ENCODE assay signal across 22 cellular contexts in the genomic region with DNA sequence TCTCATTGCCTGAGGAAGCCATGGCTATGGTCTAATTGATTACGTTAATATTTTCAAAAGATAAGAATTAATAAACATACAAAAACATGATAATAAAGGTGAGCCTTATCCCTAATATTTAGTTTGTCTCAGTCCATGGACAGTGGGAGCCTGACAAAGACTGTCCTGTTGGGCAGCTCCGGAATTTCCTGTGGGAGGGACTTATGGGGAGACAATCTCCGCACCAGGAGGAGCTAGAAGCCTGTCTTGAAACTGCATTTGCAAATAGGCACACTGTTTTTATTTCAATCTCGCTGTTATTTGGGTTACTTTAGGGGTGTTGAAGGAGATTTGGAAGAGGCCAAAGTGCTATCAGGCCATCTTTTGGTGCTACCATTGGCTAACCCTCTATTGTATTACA. TPM values are rescaled to one million over a fixed set of nuclear protein-coding genes. Genes with fewer than 3 reads are reported as not detected.
DNase-seq lines count a peak whose midpoint lies in the region; ATAC-seq and TF ChIP-seq lines count a peak whose summit lies in the region.
"Had no signal": no experiment of that assay in that cellular context is flagged by ENCODE, and none has a peak within 500 bp of the region (broad histone marks: within the 10 kb centered on the region; RNA-seq: fewer than 3 reads in every experiment).

No MANE protein-coding gene starts in this region.

- H2AFZ ChIP-seq in H9 (ENCODE audit: low read length), result peak overlapping the region; percentile 99
- H2AFZ ChIP-seq in neural progenitor cell (replicated peaks), result peak overlapping the region; percentile 87

- H2BK12ac ChIP-seq in H9 (ENCODE audit: insufficient read length, low read depth, low read length), result no peak overlapping the region

- H4K5ac ChIP-seq in H9 (ENCODE audit: insufficient read length, low read depth, low read length), result no peak overlapping the region

- H3T11ph ChIP-seq in H9 (ENCODE audit: low read length), result no peak overlapping the region

- peak; percentile 57 for DNase-seq in H9
- DNase-seq in WTC11 (ENCODE audit: low spot score), result peak; percentile 21
- DNase-seq in fibroblast of villous mesenchyme (ENCODE audit: low read depth), result peak; percentile 21
- peak; percentile 34 for DNase-seq in neural progenitor cell (ENCODE audit: low spot score)
- no peak for DNase-seq in pons (ENCODE audit: low spot score)
- DNase-seq in naive thymus-derived CD8-positive, alpha-beta T cell, result no peak
- no peak for DNase-seq in OCI-M2 (lab: John Stamatoyannopoulos, UW; ENCODE audit: unreplicated experiment)
- DNase-seq in NCI-H1436 treated with DMSO at 0.1 percent for 48 hours (lab: John Stamatoyannopoulos, UW), result no peak
- DNase-seq: activated B cell treated with CpG ODN at 0.5 μM for 24 hours; activated CD4-positive, alpha-beta memory T cell treated with anti-CD3 and anti-CD28 coated beads, Interleukin-2, amount 10 ng/mL, durations not matched to agents 7 days and 5 days; activated gamma-delta T cell; CD8-positive, alpha-beta T cell; cortex of kidney; NCI-H2081 treated with DMSO at 0.1 percent for 48 hours; NCI-H446 treated with DMSO at 0.1 percent for 48 hours; occipital lobe; stomach had no signal

- H3K4me3 Mint-ChIP-seq in H9 (no peak overlapping the region), WTC11 (no peak overlapping the region), neural progenitor cell (no peak overlapping the region)
- H3K4me3 Mint-ChIP-seq in naive thymus-derived CD8-positive, alpha-beta T cell, result no peak overlapping the region
- H3K4me3 Mint-ChIP-seq: activated B cell treated with CpG ODN at 0.5 μM for 24 hours; activated CD4-positive, alpha-beta memory T cell treated with anti-CD3 and anti-CD28 coated beads, Interleukin-2, amount 10 ng/mL, durations not matched to agents 7 days and 5 days; CD8-positive, alpha-beta T cell had no signal

- no peak overlapping the region for H4K8ac ChIP-seq in H9 (replicated peaks; ENCODE audit: insufficient read length, low read depth, low read length)

- CTCF ChIA-PET in WTC11 (lab: Charles Lee), result interaction anchor here (1.0 to 1.2 kb wide), 3 partner anchors 15 to 77 kb away, joined by 3 to 4 read pairs (median 3); no protein-coding TSS in a partner anchor

- H3K23me2 ChIP-seq in H9 (ENCODE audit: insufficient read length, low read depth, low read length, poor library complexity, severe bottlenecking), result no peaks in the 10 kb centered on the region

- H3K9me3 ChIP-seq in H9 (ENCODE audit: control insufficient read depth, low read depth, low read length) (no peaks in the 10 kb centered on the region), neural progenitor cell (ENCODE audit: low read depth) (no peaks in the 10 kb centered on the region)
- H3K9me3 ChIP-seq: right atrium auricular region, SJSA1, stomach, tibial nerve had no signal

- WGBS in H9 (ENCODE audit: extremely low coverage, insufficient read length, low lambda C conversion rate), result no CpG with 5 or more reads among the region's 4 CpGs

- H2AK5ac ChIP-seq in H9 (ENCODE audit: insufficient read length, low read length), result no peak overlapping the region

- no peak overlapping the region for H2BK120ac ChIP-seq in H9 (ENCODE audit: low read depth, low read length, poor library complexity, severe bottlenecking)

- no peak overlapping the region for H3K27ac ChIP-seq in H9 (ENCODE audit: insufficient read length, low read depth, low read length)
- no peak overlapping the region for H3K27ac ChIP-seq in neural progenitor cell
- H3K27ac ChIP-seq: right atrium auricular region, SJSA1, stomach, tibial nerve had no signal

- 0 out of 7 replicates have a peak overlapping the region, but pooled peaks of 1 of the 3 experiments have one; percentile 3 for H3K27ac Mint-ChIP-seq in H9
- H3K27ac Mint-ChIP-seq in WTC11, result 0 out of 2 replicates have a peak overlapping the region, but pooled peaks have one; percentile 3
- H3K27ac Mint-ChIP-seq in neural progenitor cell, result no peak overlapping the region
- no peak overlapping the region for H3K27ac Mint-ChIP-seq in naive thymus-derived CD8-positive, alpha-beta T cell
- H3K27ac Mint-ChIP-seq: activated B cell treated with CpG ODN at 0.5 μM for 24 hours; activated CD4-positive, alpha-beta memory T cell treated with anti-CD3 and anti-CD28 coated beads, Interleukin-2, amount 10 ng/mL, durations not matched to agents 7 days and 5 days; CD8-positive, alpha-beta T cell had no signal

- H2BK15ac ChIP-seq in H9 (ENCODE audit: low read depth, low read length), result no peak overlapping the region

- H3F3A ChIP-seq in neural progenitor cell (ENCODE audit: low read depth), result no peaks in the 10 kb centered on the region

- H3K14ac ChIP-seq in H9 (ENCODE audit: insufficient read depth, low read length), result no peak overlapping the region

- POLR2A ChIA-PET in WTC11 (lab: Charles Lee), result no interaction called here
- POLR2A ChIA-PET in naive thymus-derived CD8-positive, alpha-beta T cell (lab: Charles Lee), result no interaction called here

- H3K27me3 Mint-ChIP-seq in H9 (ENCODE audit: low read depth) (no peaks in the 10 kb centered on the region), WTC11 (ENCODE audit: low read depth) (no peaks in the 10 kb centered on the region), neural progenitor cell (ENCODE audit: insufficient read depth, low read depth) (no peaks in the 10 kb centered on the region)
- H3K27me3 Mint-ChIP-seq in naive thymus-derived CD8-positive, alpha-beta T cell, result no peaks in the 10 kb centered on the region

- peak; percentile 95 for ATAC-seq in WTC11
- no peak for ATAC-seq in naive thymus-derived CD8-positive, alpha-beta T cell
- ATAC-seq: CD8-positive, alpha-beta T cell; GM12878 had no signal

- H3K9ac ChIP-seq in H9 (ENCODE audit: extremely low read depth, insufficient read length, low read length), result no peak overlapping the region
- no peak overlapping the region for H3K9ac ChIP-seq in neural progenitor cell

- no peak overlapping the region for H2BK20ac ChIP-seq in H9 (ENCODE audit: low read depth, low read length, poor library complexity, severe bottlenecking)

- H3K4me1 Mint-ChIP-seq in H9, result peaks cover 11 to 16% of the 10 kb centered on the region in 2 experiments
- H3K4me1 Mint-ChIP-seq in WTC11, result peaks cover 20% of the 10 kb centered on the region
- no peaks in the 10 kb centered on the region for H3K4me1 Mint-ChIP-seq in neural progenitor cell
- no peaks in the 10 kb centered on the region for H3K4me1 Mint-ChIP-seq in naive thymus-derived CD8-positive, alpha-beta T cell
- H3K4me1 Mint-ChIP-seq: activated B cell treated with CpG ODN at 0.5 μM for 24 hours; activated CD4-positive, alpha-beta memory T cell treated with anti-CD3 and anti-CD28 coated beads, Interleukin-2, amount 10 ng/mL, durations not matched to agents 7 days and 5 days had no signal

- H3K9me3 Mint-ChIP-seq in H9, result peaks cover 0 to 3% of the 10 kb centered on the region in 2 experiments; a peak in 1 of 5 replicates
- H3K9me3 Mint-ChIP-seq in WTC11, result peaks cover 10% of the 10 kb centered on the region; the same call in 1 of the 2 replicates
- H3K9me3 Mint-ChIP-seq in neural progenitor cell, result peaks cover 2% of the 10 kb centered on the region
- H3K9me3 Mint-ChIP-seq in naive thymus-derived CD8-positive, alpha-beta T cell, result no peaks in the 10 kb centered on the region
- H3K9me3 Mint-ChIP-seq: activated B cell treated with CpG ODN at 0.5 μM for 24 hours; activated CD4-positive, alpha-beta memory T cell treated with anti-CD3 and anti-CD28 coated beads, Interleukin-2, amount 10 ng/mL, durations not matched to agents 7 days and 5 days; CD8-positive, alpha-beta T cell had no signal

- no peaks in the 10 kb centered on the region for H3K79me1 ChIP-seq in H9 (ENCODE audit: insufficient read depth, low read depth, low read length, poor library complexity, severe bottlenecking)

- H3K4ac ChIP-seq in H9 (ENCODE audit: low read depth, low read length), result no peak overlapping the region

- H4K20me1 ChIP-seq in H9 (ENCODE audit: control insufficient read depth, insufficient read depth, insufficient read length), result no peaks in the 10 kb centered on the region
- H4K20me1 ChIP-seq in neural progenitor cell (ENCODE audit: low read depth), result no peaks in the 10 kb centered on the region

- H3K23ac ChIP-seq in H9 (ENCODE audit: insufficient read length, low read depth, low read length), result no peak overlapping the region

- TF ChIP-seq CTCF in H9 (conservative IDR thresholded peaks at IDR 0.05) (no peak), WTC11 (IDR thresholded peaks at IDR 0.05) (no peak), fibroblast of villous mesenchyme (IDR thresholded peaks at IDR 0.05; ENCODE audit: insufficient read depth, low read depth, low read length) (peak; percentile 23), neural progenitor cell (IDR thresholded peaks at IDR 0.05) (no peak)

- H3K36me3 Mint-ChIP-seq in H9 (ENCODE audit: insufficient read depth in 1 of 3, low read depth in 3 of 3) (no peaks in the 10 kb centered on the region), WTC11 (0 out of 2 replicates have a peak, but pooled peaks cover 3% of the 10 kb centered on the region), neural progenitor cell (no peaks in the 10 kb centered on the region)
- H3K36me3 Mint-ChIP-seq in naive thymus-derived CD8-positive, alpha-beta T cell, result no peaks in the 10 kb centered on the region
- H3K36me3 Mint-ChIP-seq: CD8-positive, alpha-beta T cell had no signal

- H3K56ac ChIP-seq in H9 (ENCODE audit: insufficient read length, low read depth, low read length), result no peak overlapping the region

- no peak overlapping the region for H2BK5ac ChIP-seq in H9 (ENCODE audit: insufficient read length, low read length)

- no peaks in the 10 kb centered on the region for H3K79me2 ChIP-seq in H9 (ENCODE audit: insufficient read depth, low read length)
- no peaks in the 10 kb centered on the region for H3K79me2 ChIP-seq in neural progenitor cell (ENCODE audit: low read depth)

- H3K4me1 ChIP-seq in H9 (ENCODE audit: insufficient read depth, low read length) (no peaks in the 10 kb centered on the region; the same call in 1 of the 2 replicates), neural progenitor cell (no peaks in the 10 kb centered on the region)
- H3K4me1 ChIP-seq: right atrium auricular region, stomach, tibial nerve had no signal

- H3K18ac ChIP-seq in H9 (ENCODE audit: insufficient read length, low read depth, low read length), result no peak overlapping the region

- H3K4me2 ChIP-seq in H9 (ENCODE audit: insufficient read depth, insufficient read length, low read length), result no peak overlapping the region
- H3K4me2 ChIP-seq in neural progenitor cell, result no peak overlapping the region

- no peak overlapping the region for H3K4me3 ChIP-seq in fibroblast of villous mesenchyme (ENCODE audit: low read depth, low read length)
- H3K4me3 ChIP-seq in neural progenitor cell, result no peak overlapping the region
- H3K4me3 ChIP-seq: GM12878, lung, right atrium auricular region, SJSA1, stomach, tibial nerve had no signal

- no peak overlapping the region for H4K91ac ChIP-seq in H9 (ENCODE audit: insufficient read length, low read depth, low read length)

- H3K36me3 ChIP-seq in neural progenitor cell, result no peaks in the 10 kb centered on the region
- H3K36me3 ChIP-seq: right atrium auricular region, SJSA1, stomach, tibial nerve had no signal

- H3K27me3 ChIP-seq in H9 (ENCODE audit: insufficient read depth, low read length) (no peaks in the 10 kb centered on the region), neural progenitor cell (no peaks in the 10 kb centered on the region)
- H3K27me3 ChIP-seq: right atrium auricular region, SJSA1, stomach, tibial nerve had no signal

RNA-seq across cellular contexts. Expression of a gene that starts 50.8 kb away (rescaled TPM):
- total RNA-seq in H9 (2021) (27.7 and 32.6 TPM in 2 replicates), WTC11 (2021) (30.7 to 36.9 TPM (median 30.7 TPM) in 3 replicates), fibroblast of villous mesenchyme (73.0 and 88.3 TPM in 2 replicates), neural progenitor cell (ENCODE audit: low replicate concordance) (79.1 and 99.1 TPM in 2 replicates)
- 10 to 100 TPM; 62.0 to 68.0 TPM for total RNA-seq in naive thymus-derived CD8-positive, alpha-beta T cell
- polyA plus RNA-seq in naive thymus-derived CD8-positive, alpha-beta T cell, result 10 to 100 TPM; 10.1 to 11.5 (median 10.5) TPM

Comparison
In these comparisons a context has a peak if more than half of its experiments do, and no peak if none do; other contexts are left out.
1. DNase-seq: peak in H9 (single experiment), WTC11 (single experiment), fibroblast of villous mesenchyme (single experiment) and neural progenitor cell (single experiment); none in pons (single experiment), naive thymus-derived CD8-positive, alpha-beta T cell (0 of 10), OCI-M2 (single experiment) and NCI-H1436 treated with DMSO at 0.1 percent for 48 hours (single experiment).